1 cellular context compared by ENCODE assay signal in genomic region chr11:59267196-59267595, GRCh38.
TF ChIP-seq lines count a peak whose summit lies in the region.

No MANE protein-coding gene starts in this region.

TF ChIP-seq in WTC11, 78 proteins besides CTCF, POLR2A, EP300 and RAD21 (continued from another document):
- TF ChIP-seq, protein P1, sequence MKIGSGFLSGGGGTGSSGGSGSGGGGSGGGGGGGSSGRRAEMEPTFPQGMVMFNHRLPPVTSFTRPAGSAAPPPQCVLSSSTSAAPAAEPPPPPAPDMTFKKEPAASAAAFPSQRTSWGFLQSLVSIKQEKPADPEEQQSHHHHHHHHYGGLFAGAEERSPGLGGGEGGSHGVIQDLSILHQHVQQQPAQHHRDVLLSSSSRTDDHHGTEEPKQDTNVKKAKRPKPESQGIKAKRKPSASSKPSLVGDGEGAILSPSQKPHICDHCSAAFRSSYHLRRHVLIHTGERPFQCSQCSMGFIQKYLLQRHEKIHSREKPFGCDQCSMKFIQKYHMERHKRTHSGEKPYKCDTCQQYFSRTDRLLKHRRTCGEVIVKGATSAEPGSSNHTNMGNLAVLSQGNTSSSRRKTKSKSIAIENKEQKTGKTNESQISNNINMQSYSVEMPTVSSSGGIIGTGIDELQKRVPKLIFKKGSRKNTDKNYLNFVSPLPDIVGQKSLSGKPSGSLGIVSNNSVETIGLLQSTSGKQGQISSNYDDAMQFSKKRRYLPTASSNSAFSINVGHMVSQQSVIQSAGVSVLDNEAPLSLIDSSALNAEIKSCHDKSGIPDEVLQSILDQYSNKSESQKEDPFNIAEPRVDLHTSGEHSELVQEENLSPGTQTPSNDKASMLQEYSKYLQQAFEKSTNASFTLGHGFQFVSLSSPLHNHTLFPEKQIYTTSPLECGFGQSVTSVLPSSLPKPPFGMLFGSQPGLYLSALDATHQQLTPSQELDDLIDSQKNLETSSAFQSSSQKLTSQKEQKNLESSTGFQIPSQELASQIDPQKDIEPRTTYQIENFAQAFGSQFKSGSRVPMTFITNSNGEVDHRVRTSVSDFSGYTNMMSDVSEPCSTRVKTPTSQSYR (CRISPR knock-in tag; IDR thresholded peaks at IDR 0.05) = no peak
- TF ChIP-seq ETV6 (CRISPR knock-in tag; IDR thresholded peaks at IDR 0.05) (no peak), ZNF671 (CRISPR knock-in tag; IDR thresholded peaks at IDR 0.05) (no peak), GABPB1 (CRISPR knock-in tag; IDR thresholded peaks at IDR 0.05) (no peak), NFATC4 (CRISPR knock-in tag; IDR thresholded peaks at IDR 0.05) (no peak), TEAD4 (CRISPR knock-in tag; IDR thresholded peaks at IDR 0.05) (no peak)
- TF ChIP-seq, protein P2, sequence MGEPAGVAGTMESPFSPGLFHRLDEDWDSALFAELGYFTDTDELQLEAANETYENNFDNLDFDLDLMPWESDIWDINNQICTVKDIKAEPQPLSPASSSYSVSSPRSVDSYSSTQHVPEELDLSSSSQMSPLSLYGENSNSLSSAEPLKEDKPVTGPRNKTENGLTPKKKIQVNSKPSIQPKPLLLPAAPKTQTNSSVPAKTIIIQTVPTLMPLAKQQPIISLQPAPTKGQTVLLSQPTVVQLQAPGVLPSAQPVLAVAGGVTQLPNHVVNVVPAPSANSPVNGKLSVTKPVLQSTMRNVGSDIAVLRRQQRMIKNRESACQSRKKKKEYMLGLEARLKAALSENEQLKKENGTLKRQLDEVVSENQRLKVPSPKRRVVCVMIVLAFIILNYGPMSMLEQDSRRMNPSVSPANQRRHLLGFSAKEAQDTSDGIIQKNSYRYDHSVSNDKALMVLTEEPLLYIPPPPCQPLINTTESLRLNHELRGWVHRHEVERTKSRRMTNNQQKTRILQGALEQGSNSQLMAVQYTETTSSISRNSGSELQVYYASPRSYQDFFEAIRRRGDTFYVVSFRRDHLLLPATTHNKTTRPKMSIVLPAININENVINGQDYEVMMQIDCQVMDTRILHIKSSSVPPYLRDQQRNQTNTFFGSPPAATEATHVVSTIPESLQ (CRISPR knock-in tag; IDR thresholded peaks at IDR 0.05) = no peak
- TF ChIP-seq, protein P3, sequence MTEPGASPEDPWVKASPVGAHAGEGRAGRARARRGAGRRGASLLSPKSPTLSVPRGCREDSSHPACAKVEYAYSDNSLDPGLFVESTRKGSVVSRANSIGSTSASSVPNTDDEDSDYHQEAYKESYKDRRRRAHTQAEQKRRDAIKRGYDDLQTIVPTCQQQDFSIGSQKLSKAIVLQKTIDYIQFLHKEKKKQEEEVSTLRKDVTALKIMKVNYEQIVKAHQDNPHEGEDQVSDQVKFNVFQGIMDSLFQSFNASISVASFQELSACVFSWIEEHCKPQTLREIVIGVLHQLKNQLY (CRISPR knock-in tag; IDR thresholded peaks at IDR 0.05) = no peak
- TF ChIP-seq, protein P4, sequence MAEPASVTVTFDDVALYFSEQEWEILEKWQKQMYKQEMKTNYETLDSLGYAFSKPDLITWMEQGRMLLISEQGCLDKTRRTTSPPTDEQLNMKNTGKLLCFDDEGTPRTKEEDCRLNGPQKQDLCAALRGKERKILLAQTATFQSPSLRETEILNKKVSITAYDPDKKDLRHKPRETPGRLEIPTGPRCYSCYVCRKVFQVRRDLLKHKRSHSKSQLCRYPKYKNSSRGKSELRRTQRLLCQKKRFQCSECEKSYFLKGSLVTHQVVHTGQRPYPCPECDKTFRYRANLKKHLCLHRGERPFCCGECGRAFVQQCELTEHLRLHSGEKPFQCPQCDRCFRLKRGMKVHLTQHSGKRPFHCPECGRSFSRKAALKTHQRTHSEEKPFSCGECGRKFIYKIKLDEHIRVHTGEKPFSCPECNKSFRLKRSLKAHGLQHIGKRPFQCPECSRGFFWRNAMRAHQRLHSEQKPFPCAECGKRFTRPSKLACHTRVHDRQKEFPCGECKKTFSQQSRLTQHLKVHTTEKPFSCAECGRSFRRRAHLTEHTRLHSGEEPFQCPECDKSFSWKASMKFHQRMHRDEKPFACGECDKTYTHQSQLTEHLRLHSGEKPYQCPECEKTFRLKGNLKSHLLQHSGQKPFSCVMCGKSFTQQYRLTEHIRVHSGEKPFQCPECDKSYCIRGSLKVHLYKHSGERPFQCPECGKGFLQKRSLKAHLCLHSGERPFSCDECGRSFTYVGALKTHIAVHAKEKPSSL (CRISPR knock-in tag; conservative IDR thresholded peaks at IDR 0.05) = no peak
- TF ChIP-seq, protein P5, sequence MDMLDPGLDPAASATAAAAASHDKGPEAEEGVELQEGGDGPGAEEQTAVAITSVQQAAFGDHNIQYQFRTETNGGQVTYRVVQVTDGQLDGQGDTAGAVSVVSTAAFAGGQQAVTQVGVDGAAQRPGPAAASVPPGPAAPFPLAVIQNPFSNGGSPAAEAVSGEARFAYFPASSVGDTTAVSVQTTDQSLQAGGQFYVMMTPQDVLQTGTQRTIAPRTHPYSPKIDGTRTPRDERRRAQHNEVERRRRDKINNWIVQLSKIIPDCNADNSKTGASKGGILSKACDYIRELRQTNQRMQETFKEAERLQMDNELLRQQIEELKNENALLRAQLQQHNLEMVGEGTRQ (CRISPR knock-in tag; IDR thresholded peaks at IDR 0.05) = no peak
- TF ChIP-seq, protein P6, sequence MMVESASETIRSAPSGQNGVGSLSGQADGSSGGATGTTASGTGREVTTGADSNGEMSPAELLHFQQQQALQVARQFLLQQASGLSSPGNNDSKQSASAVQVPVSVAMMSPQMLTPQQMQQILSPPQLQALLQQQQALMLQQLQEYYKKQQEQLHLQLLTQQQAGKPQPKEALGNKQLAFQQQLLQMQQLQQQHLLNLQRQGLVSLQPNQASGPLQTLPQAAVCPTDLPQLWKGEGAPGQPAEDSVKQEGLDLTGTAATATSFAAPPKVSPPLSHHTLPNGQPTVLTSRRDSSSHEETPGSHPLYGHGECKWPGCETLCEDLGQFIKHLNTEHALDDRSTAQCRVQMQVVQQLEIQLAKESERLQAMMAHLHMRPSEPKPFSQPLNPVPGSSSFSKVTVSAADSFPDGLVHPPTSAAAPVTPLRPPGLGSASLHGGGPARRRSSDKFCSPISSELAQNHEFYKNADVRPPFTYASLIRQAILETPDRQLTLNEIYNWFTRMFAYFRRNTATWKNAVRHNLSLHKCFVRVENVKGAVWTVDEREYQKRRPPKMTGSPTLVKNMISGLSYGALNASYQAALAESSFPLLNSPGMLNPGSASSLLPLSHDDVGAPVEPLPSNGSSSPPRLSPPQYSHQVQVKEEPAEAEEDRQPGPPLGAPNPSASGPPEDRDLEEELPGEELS (CRISPR knock-in tag; IDR thresholded peaks at IDR 0.05) = no peak
